Comparison of ENCODE assay signal across 21 cellular contexts in the genomic region with DNA sequence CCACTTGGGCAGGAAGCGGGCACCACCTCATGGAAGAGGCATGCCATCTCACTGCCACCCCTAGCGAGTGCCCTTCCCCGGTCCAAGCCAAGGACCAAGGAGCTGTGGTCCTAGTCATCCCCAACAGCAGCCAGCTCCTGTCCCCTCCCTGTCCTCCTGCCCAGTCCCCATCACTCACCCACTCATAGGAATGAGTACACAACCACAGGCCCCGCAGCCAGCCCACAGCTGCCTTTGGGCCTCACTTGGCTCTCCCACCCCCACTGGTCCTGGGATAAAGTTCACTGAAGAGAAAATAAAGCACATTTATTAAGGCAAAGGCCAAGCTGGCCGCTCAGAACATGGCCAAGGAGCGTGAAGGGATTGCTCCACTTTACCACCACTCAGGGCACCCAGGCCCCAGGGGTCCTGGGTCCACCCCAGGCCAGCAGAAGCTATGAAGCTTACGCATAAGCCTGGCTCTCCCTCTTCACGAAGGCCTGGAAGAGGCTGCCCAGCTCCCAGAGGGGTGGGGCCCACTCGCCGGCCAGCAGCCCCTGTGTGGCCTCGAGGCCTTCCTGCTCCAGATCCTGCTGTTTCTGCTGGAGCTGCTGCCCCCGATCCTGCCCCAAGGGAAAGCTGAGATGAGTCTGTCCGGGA. TPM values are rescaled to one million over a fixed set of nuclear protein-coding genes. Genes with fewer than 3 reads are reported as not detected.
DNase-seq lines count a peak whose midpoint lies in the region; ATAC-seq, FAIRE-seq and TF ChIP-seq lines count a peak whose summit lies in the region.
"Had no signal": no experiment of that assay in that cellular context is flagged by ENCODE, and none has a peak within 500 bp of the region (broad histone marks: within the 10 kb centered on the region; RNA-seq: fewer than 3 reads in every experiment).

No MANE protein-coding gene starts in this region.

- H3K9me2 ChIP-seq in hepatocyte (replicated peaks; ENCODE audit: insufficient read depth) = no peaks in the 10 kb centered on the region

- H3K4me3 Mint-ChIP-seq in endothelial cell (ENCODE audit: unreplicated experiment) = peak overlapping the region; percentile 42
- H3K4me3 Mint-ChIP-seq: activated CD8-positive, alpha-beta T cell treated with anti-CD3 and anti-CD28 coated beads for 36 hours; activated T-helper 1 cell treated with anti-CD3 and anti-CD28 coated beads, Interleukin-12 subunit alpha, Interleukin-12 subunit beta, Interleukin-2, Interleukin-4 antibody, amounts not matched to agents 30 ng/mL and 10 ng/mL and 1 ng/mL, durations not matched to agents 14 hours and 24 hours and 36 hours had no signal

- peak; percentile 12 for ATAC-seq in sciatic nerve
- ATAC-seq: activated CD8-positive, alpha-beta T cell treated with anti-CD3 and anti-CD28 coated beads for 36 hours had no signal

- H3K9me3 Mint-ChIP-seq in endothelial cell (ENCODE audit: unreplicated experiment) = no peaks in the 10 kb centered on the region
- H3K9me3 Mint-ChIP-seq: activated CD8-positive, alpha-beta T cell treated with anti-CD3 and anti-CD28 coated beads for 36 hours; activated T-helper 1 cell treated with anti-CD3 and anti-CD28 coated beads, Interleukin-12 subunit alpha, Interleukin-12 subunit beta, Interleukin-2, Interleukin-4 antibody, amounts not matched to agents 30 ng/mL and 10 ng/mL and 1 ng/mL, durations not matched to agents 14 hours and 24 hours and 36 hours had no signal

- no peak overlapping the region for H3K4me2 ChIP-seq in hepatocyte

- H3K27me3 ChIP-seq in hepatocyte = no peaks in the 10 kb centered on the region
- H3K27me3 ChIP-seq: neutrophil, tibial nerve had no signal

- H3K4me1 Mint-ChIP-seq in endothelial cell (ENCODE audit: unreplicated experiment) = peaks cover 56% of the 10 kb centered on the region

- no peaks in the 10 kb centered on the region for H3K36me3 ChIP-seq in hepatocyte (replicated peaks; ENCODE audit: insufficient read depth, low read depth)

- H3K36me3 Mint-ChIP-seq in endothelial cell (ENCODE audit: low read depth, unreplicated experiment) = peaks cover 16% of the 10 kb centered on the region

- peaks cover 3% of the 10 kb centered on the region for H3K27me3 Mint-ChIP-seq in endothelial cell (ENCODE audit: unreplicated experiment)
- H3K27me3 Mint-ChIP-seq: activated CD8-positive, alpha-beta T cell treated with anti-CD3 and anti-CD28 coated beads for 36 hours had no signal

- WGBS in hepatocyte (ENCODE audit: low lambda C conversion rate, missing lambda C conversion rate) = 71% methylated on average over 13 of the region's 13 CpGs

- DNase-seq in ELF-1 (ENCODE audit: low read depth, low spot score) = peak; percentile 42
- peak; percentile 78 for DNase-seq in HT1080 (ENCODE audit: low read depth)
- DNase-seq in endothelial cell (ENCODE audit: low spot score) = no peak
- DNase-seq in sciatic nerve (ENCODE audit: low spot score) = no peak
- no peak for DNase-seq in NCI-H1048 (lab: John Stamatoyannopoulos, UW)
- DNase-seq in hepatocyte (ENCODE audit: low spot score) = no peak
- DNase-seq in GM19239 (ENCODE audit: insufficient read length, low spot score) = no peak
- DNase-seq: activated CD8-positive, alpha-beta T cell treated with anti-CD3 and anti-CD28 coated beads for 36 hours; amniotic stem cell; C1 segment of cervical spinal cord; DMS153; NCI-H2081; NCI-H748 treated with DMSO at 0.1 percent for 48 hours; RPMI8226 had no signal

- peak overlapping the region; percentile 57 for H3K27ac Mint-ChIP-seq in endothelial cell (ENCODE audit: unreplicated experiment)
- H3K27ac Mint-ChIP-seq: activated CD8-positive, alpha-beta T cell treated with anti-CD3 and anti-CD28 coated beads for 36 hours; activated T-helper 1 cell treated with anti-CD3 and anti-CD28 coated beads, Interleukin-12 subunit alpha, Interleukin-12 subunit beta, Interleukin-2, Interleukin-4 antibody, amounts not matched to agents 30 ng/mL and 10 ng/mL and 1 ng/mL, durations not matched to agents 14 hours and 24 hours and 36 hours had no signal

- no peak for TF ChIP-seq CTCF in endothelial cell (IDR thresholded peaks at IDR 0.05; ENCODE audit: unreplicated experiment)
- TF ChIP-seq CTCF in hepatocyte (IDR thresholded peaks at IDR 0.05; ENCODE audit: poor library complexity) = no peak

- intact Hi-C loops in sciatic nerve (cut with DNase I) = no loop called here

- H3K27ac ChIP-seq in hepatocyte = no peak overlapping the region
- H3K27ac ChIP-seq: neutrophil had no signal

- FAIRE-seq in GM19239 (lab: Jason Lieb, UNC) = no peak
- FAIRE-seq: colon, endothelial cell of umbilical vein, GM18507 had no signal

- H4K20me1 ChIP-seq in hepatocyte (ENCODE audit: insufficient read depth, poor library complexity, severe bottlenecking) = no peaks in the 10 kb centered on the region

- H3K9me3 ChIP-seq in hepatocyte (ENCODE audit: low read depth) = no peaks in the 10 kb centered on the region
- H3K9me3 ChIP-seq: neutrophil, tibial nerve had no signal

- no peak overlapping the region for H2AFZ ChIP-seq in hepatocyte

- H3K4me3 ChIP-seq in hepatocyte = no peak overlapping the region
- H3K4me3 ChIP-seq: tibial nerve had no signal

- peaks cover 17% of the 10 kb centered on the region for H3K79me2 ChIP-seq in hepatocyte

- peaks cover 22% of the 10 kb centered on the region for H3K4me1 ChIP-seq in hepatocyte (ENCODE audit: insufficient read depth)

RNA-seq across cellular contexts. Expression of a gene that starts 3.6 kb away (rescaled TPM):
- total RNA-seq in HT1080 (2014; rRNA removed; shearing (Covaris generic)) = 39.6 and 43.0 TPM in 2 replicates
- 32.1 and 33.0 TPM in 2 replicates for polyA plus RNA-seq in HT1080 (2015; cell fraction: cytosol; rRNA removed)
- 96.7 and 121 TPM in 2 replicates for polyA plus RNA-seq in HT1080 (2015; cell fraction: nucleus; rRNA removed)
- total RNA-seq in endothelial cell (ENCODE audit: unreplicated experiment) = 44.8 TPM
- 39.4 TPM for total RNA-seq in sciatic nerve
- total RNA-seq in hepatocyte = 20.4 and 35.3 TPM in 2 replicates
- 59.8 and 79.0 TPM in 2 replicates for polyA plus RNA-seq in hepatocyte

RNA-seq across cellular contexts. Expression of a gene that starts 6.0 kb away (rescaled TPM):
- 0.37 and 0.51 TPM in 2 replicates for total RNA-seq in HT1080 (2014; rRNA removed; shearing (Covaris generic))
- 0.72 and 1.1 TPM in 2 replicates for polyA plus RNA-seq in HT1080 (2015; cell fraction: cytosol; rRNA removed)
- 1.1 and 2.8 TPM in 2 replicates for polyA plus RNA-seq in HT1080 (2015; cell fraction: nucleus; rRNA removed)
- total RNA-seq in endothelial cell (ENCODE audit: unreplicated experiment) = 1.0 TPM
- 0.89 TPM for total RNA-seq in sciatic nerve
- total RNA-seq in hepatocyte = not detected in 2 replicates
- polyA plus RNA-seq in hepatocyte = 0.78 and 0.83 TPM in 2 replicates
- total RNA-seq: skeletal muscle tissue had no signal

RNA-seq across cellular contexts. Expression of a gene that starts 6.2 kb away (rescaled TPM):
- 124 and 154 TPM in 2 replicates for total RNA-seq in HT1080 (2014; rRNA removed; shearing (Covaris generic))
- 88.5 and 96.9 TPM in 2 replicates for polyA plus RNA-seq in HT1080 (2015; cell fraction: cytosol; rRNA removed)
- polyA plus RNA-seq in HT1080 (2015; cell fraction: nucleus; rRNA removed) = 46.1 and 49.5 TPM in 2 replicates
- total RNA-seq in endothelial cell (ENCODE audit: unreplicated experiment) (56.3 TPM), sciatic nerve (26.6 TPM), hepatocyte (30.7 and 38.2 TPM in 2 replicates)
- polyA plus RNA-seq in hepatocyte = 33.7 and 34.7 TPM in 2 replicates

RNA-seq across cellular contexts. Expression of a gene that starts 13.4 kb away (rescaled TPM):
- 1.7 and 1.8 TPM in 2 replicates for total RNA-seq in HT1080 (2014; rRNA removed; shearing (Covaris generic))
- 1.9 and 2.1 TPM in 2 replicates for polyA plus RNA-seq in HT1080 (2015; cell fraction: cytosol; rRNA removed)
- 3.7 and 4.0 TPM in 2 replicates for polyA plus RNA-seq in HT1080 (2015; cell fraction: nucleus; rRNA removed)
- 30.7 TPM for total RNA-seq in endothelial cell (ENCODE audit: unreplicated experiment)
- 0.62 TPM for total RNA-seq in sciatic nerve
- 0.80 and 1.3 TPM in 2 replicates for total RNA-seq in hepatocyte
- 1.3 and 1.7 TPM in 2 replicates for polyA plus RNA-seq in hepatocyte

RNA-seq across cellular contexts. Expression of a gene that starts 15.9 kb away (rescaled TPM):
- 9.2 and 15.0 TPM in 2 replicates for total RNA-seq in HT1080 (2014; rRNA removed; shearing (Covaris generic))
- polyA plus RNA-seq in HT1080 (2015; cell fraction: cytosol; rRNA removed) = 6.6 and 6.8 TPM in 2 replicates
- 63.3 and 88.2 TPM in 2 replicates for polyA plus RNA-seq in HT1080 (2015; cell fraction: nucleus; rRNA removed)
- 28.0 TPM for total RNA-seq in endothelial cell (ENCODE audit: unreplicated experiment)
- 13.5 TPM for total RNA-seq in sciatic nerve
- total RNA-seq in hepatocyte = 3.9 and 6.2 TPM in 2 replicates
- 9.3 and 9.8 TPM in 2 replicates for polyA plus RNA-seq in hepatocyte

Comparison
In these comparisons a context has a peak if more than half of its experiments do, and no peak if none do; other contexts are left out.
1. DNase-seq: peak in ELF-1 (single experiment) and HT1080 (single experiment); none in endothelial cell (single experiment), sciatic nerve (single experiment), NCI-H1048 (single experiment), hepatocyte (single experiment) and GM19239 (single experiment).